12 cellular contexts compared by ENCODE assay signal in genomic region chr6:74268821-74269600, GRCh38.
DNase-seq lines count a peak whose midpoint lies in the region; ATAC-seq and TF ChIP-seq lines count a peak whose summit lies in the region.
"Had no signal": no experiment of that assay in that cellular context is flagged by ENCODE, and none has a peak within 500 bp of the region (broad histone marks: within the 10 kb centered on the region; RNA-seq: fewer than 3 reads in every experiment).

No MANE protein-coding gene starts in this region.

- H3K27ac ChIP-seq in PC-3 (ENCODE audit: low read length) (no peak overlapping the region), fibroblast of lung (ENCODE audit: insufficient read depth, low read length) (no peak overlapping the region), trophoblast cell (ENCODE audit: low read depth, low read length) (no peak overlapping the region), A673 (ENCODE audit: low read depth, low read length, poor library complexity, severe bottlenecking) (no peak overlapping the region)

- TF ChIP-seq CTCF in PC-3 (conservative IDR thresholded peaks at IDR 0.05; ENCODE audit: low read depth, low read length) (no peak), fibroblast of lung (conservative IDR thresholded peaks at IDR 0.05 in 1 of 2, IDR thresholded peaks at IDR 0.05 in 1 of 2; ENCODE audit: low read depth in 1 of 2, low read length in 2 of 2) (no peak), A673 (conservative IDR thresholded peaks at IDR 0.05; ENCODE audit: low read depth, low read length) (no peak)

- no peaks in the 10 kb centered on the region for H3K4me1 ChIP-seq in PC-3 (ENCODE audit: insufficient read depth, low read length)
- peaks cover 2% of the 10 kb centered on the region for H3K4me1 ChIP-seq in fibroblast of lung (ENCODE audit: control insufficient read depth, extremely low read depth, insufficient read depth, low read length)
- no peaks in the 10 kb centered on the region for H3K4me1 ChIP-seq in trophoblast cell (ENCODE audit: control insufficient read depth in 1 of 2, insufficient read depth in 2 of 2, low read length in 2 of 2)
- no peaks in the 10 kb centered on the region for H3K4me1 ChIP-seq in A673 (ENCODE audit: insufficient read depth, low read length, poor library complexity, severe bottlenecking)

- no peak overlapping the region for H3K14ac ChIP-seq in trophoblast cell (ENCODE audit: low read length)

- intact Hi-C loops in PC-3 (cut with micrococcal nuclease) (no loop called here), A673 (cut with micrococcal nuclease; ENCODE audit: unreplicated experiment) (no loop called here)

- WGBS in trophoblast cell (ENCODE audit: extremely low coverage, insufficient coverage, insufficient read length) = no CpG with 5 or more reads among the region's 2 CpGs

- H2BK12ac ChIP-seq in trophoblast cell (ENCODE audit: low read length) = no peak overlapping the region

- no peak overlapping the region for H2AK5ac ChIP-seq in trophoblast cell (ENCODE audit: low read length)

- no peak for ATAC-seq in PC-3
- no peak for ATAC-seq in GM18873 (IDR thresholded peaks at IDR 0.05; ENCODE audit: low FRiP score, unreplicated experiment)
- ATAC-seq: CD8-positive, alpha-beta T cell had no signal

- DNase-seq in AG08396 (ENCODE audit: low spot score) (peak; percentile 9), PC-3 (peak; percentile 22), fibroblast of lung (ENCODE audit: low read depth in 2 of 2) (peak in 1 of 2 donors; percentile 35), renal cortical epithelial cell (ENCODE audit: low read depth) (peak; percentile 56), trophoblast cell (no peak), A673 (ENCODE audit: low spot score) (no peak)
- no peak for DNase-seq in activated CD4-positive, CD25-positive, alpha-beta regulatory T cell treated with anti-CD3 and anti-CD28 coated beads, Interleukin-2, amount 50 U/mL, for 72 hours
- DNase-seq: CD8-positive, alpha-beta T cell; COR-L47; GOT3; H9 had no signal

- H3K4me2 ChIP-seq in PC-3 (ENCODE audit: low read length) (no peak overlapping the region), fibroblast of lung (ENCODE audit: extremely low read depth, insufficient read depth, low read length) (peak overlapping the region; percentile 27), trophoblast cell (ENCODE audit: low read length) (no peak overlapping the region)

- BruUV-seq in PC-3 (replicated peaks; lab: Mats Ljungman, UMichigan) (no TSS peak), A673 (replicated peaks; lab: Mats Ljungman, UMichigan) (no TSS peak)

- no peak overlapping the region for H3K4ac ChIP-seq in trophoblast cell (ENCODE audit: low read depth, low read length)

- H3K27me3 ChIP-seq in PC-3 (ENCODE audit: low read length) (no peaks in the 10 kb centered on the region), fibroblast of lung (ENCODE audit: control insufficient read depth, insufficient read depth, low read length) (no peaks in the 10 kb centered on the region), trophoblast cell (ENCODE audit: insufficient read depth, low read length) (no peaks in the 10 kb centered on the region), A673 (replicated peaks; ENCODE audit: insufficient read depth, low read depth, low read length, poor library complexity) (no peaks in the 10 kb centered on the region)

- H2AFZ ChIP-seq in PC-3 (ENCODE audit: low read length) (no peak overlapping the region), fibroblast of lung (ENCODE audit: low read length) (peak overlapping the region; percentile 42), trophoblast cell (ENCODE audit: insufficient read depth, low read length, poor library complexity) (no peak overlapping the region)

- H3K9me3 ChIP-seq in PC-3 (ENCODE audit: low read length) (no peaks in the 10 kb centered on the region), fibroblast of lung (ENCODE audit: control insufficient read depth, insufficient read depth, low read depth, low read length) (no peaks in the 10 kb centered on the region), trophoblast cell (ENCODE audit: insufficient read depth, low read depth, low read length) (no peaks in the 10 kb centered on the region), A673 (ENCODE audit: low read depth, low read length, poor library complexity, severe bottlenecking) (no peaks in the 10 kb centered on the region)

- no peak overlapping the region for H4K91ac ChIP-seq in trophoblast cell (ENCODE audit: low read depth, low read length)

- no peaks in the 10 kb centered on the region for H3K9me2 ChIP-seq in PC-3 (replicated peaks; ENCODE audit: low read length)

- H4K20me1 ChIP-seq in PC-3 (ENCODE audit: low read length) (no peaks in the 10 kb centered on the region), fibroblast of lung (ENCODE audit: control insufficient read depth, extremely low read depth, insufficient read depth, low read length) (no peaks in the 10 kb centered on the region)

- CTCF ChIA-PET in PC-3 (lab: Charles Lee) = no interaction called here
- CTCF ChIA-PET in A673 (lab: Charles Lee) = no interaction called here

- H2BK120ac ChIP-seq in trophoblast cell (ENCODE audit: insufficient read depth, low read length, poor library complexity) = no peak overlapping the region

- no peak overlapping the region for H4K8ac ChIP-seq in trophoblast cell (ENCODE audit: low read depth, low read length)

- H3K79me2 ChIP-seq in PC-3 (ENCODE audit: low read length) = no peaks in the 10 kb centered on the region
- H3K79me2 ChIP-seq in fibroblast of lung (ENCODE audit: control insufficient read depth, insufficient read depth, low read length) = no peaks in the 10 kb centered on the region
- H3K79me2 ChIP-seq in trophoblast cell (ENCODE audit: control insufficient read depth, insufficient read depth, low read length, poor library complexity) = no peaks in the 10 kb centered on the region

- H3K36me3 ChIP-seq in PC-3 (ENCODE audit: low read depth, low read length) = no peaks in the 10 kb centered on the region
- H3K36me3 ChIP-seq in fibroblast of lung (ENCODE audit: control insufficient read depth, insufficient read depth, low read length) = no peaks in the 10 kb centered on the region
- no peaks in the 10 kb centered on the region for H3K36me3 ChIP-seq in trophoblast cell (ENCODE audit: control insufficient read depth in 1 of 2, insufficient read depth in 2 of 2, low read length in 2 of 2)
- no peaks in the 10 kb centered on the region for H3K36me3 ChIP-seq in A673 (ENCODE audit: insufficient read depth, low read length, poor library complexity, severe bottlenecking)

- no peak overlapping the region for H3K23ac ChIP-seq in trophoblast cell (ENCODE audit: low read length)

- POLR2A ChIA-PET in PC-3 (lab: Charles Lee; ENCODE audit: unreplicated experiment) = no interaction called here
- POLR2A ChIA-PET in A673 (lab: Charles Lee; ENCODE audit: low non-redundant PET) = no interaction called here

- H3K9ac ChIP-seq in PC-3 (ENCODE audit: low read length) (no peak overlapping the region), fibroblast of lung (ENCODE audit: insufficient read depth, low read length) (no peak overlapping the region), trophoblast cell (ENCODE audit: low read length) (no peak overlapping the region)

- H3K79me1 ChIP-seq in trophoblast cell (ENCODE audit: low read length) = no peaks in the 10 kb centered on the region

- no peak overlapping the region for H3K18ac ChIP-seq in trophoblast cell (ENCODE audit: low read length)

- no peak overlapping the region for H2BK5ac ChIP-seq in trophoblast cell (ENCODE audit: low read depth, low read length, poor library complexity)

- H3K4me3 ChIP-seq in PC-3 (ENCODE audit: low read length) (no peak overlapping the region), fibroblast of lung (replicated peaks in 1 of 4; ENCODE audit: control extremely low read depth in 1 of 4, insufficient read depth in 1 of 4, low read depth in 3 of 4, low read length in 4 of 4) (no peak overlapping the region), trophoblast cell (ENCODE audit: low read depth, low read length) (no peak overlapping the region), A673 (ENCODE audit: low read depth, low read length, poor library complexity, severe bottlenecking) (no peak overlapping the region)

- no peaks in the 10 kb centered on the region for H3F3A ChIP-seq in PC-3 (ENCODE audit: low read length, unreplicated experiment)

- no peak overlapping the region for H4K12ac ChIP-seq in trophoblast cell (ENCODE audit: low read depth, low read length)

Comparison
In these comparisons a context has a peak if more than half of its experiments do, and no peak if none do; other contexts are left out.
1. DNase-seq: peak in AG08396 (single experiment), PC-3 (single experiment) and renal cortical epithelial cell (single experiment); none in trophoblast cell (0 of 2), activated CD4-positive, CD25-positive, alpha-beta regulatory T cell treated with anti-CD3 and anti-CD28 coated beads, Interleukin-2, amount 50 U/mL, for 72 hours (single experiment) and A673 (single experiment).